In the genomic region with DNA sequence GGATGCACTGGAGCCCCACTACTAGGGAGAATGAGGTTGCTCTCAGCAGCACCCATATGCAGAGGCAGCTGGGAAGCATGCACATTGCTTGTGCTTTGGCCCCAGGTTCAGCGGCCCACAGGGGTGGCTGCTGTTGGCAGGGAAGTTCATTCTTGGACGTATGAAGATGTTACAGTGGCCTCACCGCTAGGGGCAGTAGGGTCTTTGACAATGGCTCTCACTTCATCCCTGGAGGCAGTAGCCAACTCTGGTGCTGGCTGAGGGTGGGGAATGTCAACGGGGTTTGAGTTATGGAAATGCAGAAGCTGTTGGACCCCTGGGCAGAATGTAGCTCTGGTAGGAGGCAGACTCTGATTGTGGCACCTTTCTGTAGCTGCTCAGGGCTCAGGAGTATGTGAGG, we compare ENCODE assay signal across 1 cellular context.
TF ChIP-seq lines count a peak whose summit lies in the region.

No MANE protein-coding gene starts in this region.

TF ChIP-seq in GM23338, 12 proteins besides CTCF, POLR2A, EP300 and RAD21 (continued from another document):
- no peak for TF ChIP-seq ETS1 (IDR thresholded peaks at IDR 0.05)
- TF ChIP-seq EZH2phosphoT487 (IDR thresholded peaks at IDR 0.05; ENCODE audit: unreplicated experiment), result no peak
- TF ChIP-seq NANOG (IDR thresholded peaks at IDR 0.05; ENCODE audit: borderline replicate concordance), result no peak
- TF ChIP-seq POLR2AphosphoS5 (IDR thresholded peaks at IDR 0.05; ENCODE audit: low read depth), result no peak
- TF ChIP-seq JUNB (IDR thresholded peaks at IDR 0.05; ENCODE audit: unreplicated experiment), result no peak
- TF ChIP-seq, protein P1, sequence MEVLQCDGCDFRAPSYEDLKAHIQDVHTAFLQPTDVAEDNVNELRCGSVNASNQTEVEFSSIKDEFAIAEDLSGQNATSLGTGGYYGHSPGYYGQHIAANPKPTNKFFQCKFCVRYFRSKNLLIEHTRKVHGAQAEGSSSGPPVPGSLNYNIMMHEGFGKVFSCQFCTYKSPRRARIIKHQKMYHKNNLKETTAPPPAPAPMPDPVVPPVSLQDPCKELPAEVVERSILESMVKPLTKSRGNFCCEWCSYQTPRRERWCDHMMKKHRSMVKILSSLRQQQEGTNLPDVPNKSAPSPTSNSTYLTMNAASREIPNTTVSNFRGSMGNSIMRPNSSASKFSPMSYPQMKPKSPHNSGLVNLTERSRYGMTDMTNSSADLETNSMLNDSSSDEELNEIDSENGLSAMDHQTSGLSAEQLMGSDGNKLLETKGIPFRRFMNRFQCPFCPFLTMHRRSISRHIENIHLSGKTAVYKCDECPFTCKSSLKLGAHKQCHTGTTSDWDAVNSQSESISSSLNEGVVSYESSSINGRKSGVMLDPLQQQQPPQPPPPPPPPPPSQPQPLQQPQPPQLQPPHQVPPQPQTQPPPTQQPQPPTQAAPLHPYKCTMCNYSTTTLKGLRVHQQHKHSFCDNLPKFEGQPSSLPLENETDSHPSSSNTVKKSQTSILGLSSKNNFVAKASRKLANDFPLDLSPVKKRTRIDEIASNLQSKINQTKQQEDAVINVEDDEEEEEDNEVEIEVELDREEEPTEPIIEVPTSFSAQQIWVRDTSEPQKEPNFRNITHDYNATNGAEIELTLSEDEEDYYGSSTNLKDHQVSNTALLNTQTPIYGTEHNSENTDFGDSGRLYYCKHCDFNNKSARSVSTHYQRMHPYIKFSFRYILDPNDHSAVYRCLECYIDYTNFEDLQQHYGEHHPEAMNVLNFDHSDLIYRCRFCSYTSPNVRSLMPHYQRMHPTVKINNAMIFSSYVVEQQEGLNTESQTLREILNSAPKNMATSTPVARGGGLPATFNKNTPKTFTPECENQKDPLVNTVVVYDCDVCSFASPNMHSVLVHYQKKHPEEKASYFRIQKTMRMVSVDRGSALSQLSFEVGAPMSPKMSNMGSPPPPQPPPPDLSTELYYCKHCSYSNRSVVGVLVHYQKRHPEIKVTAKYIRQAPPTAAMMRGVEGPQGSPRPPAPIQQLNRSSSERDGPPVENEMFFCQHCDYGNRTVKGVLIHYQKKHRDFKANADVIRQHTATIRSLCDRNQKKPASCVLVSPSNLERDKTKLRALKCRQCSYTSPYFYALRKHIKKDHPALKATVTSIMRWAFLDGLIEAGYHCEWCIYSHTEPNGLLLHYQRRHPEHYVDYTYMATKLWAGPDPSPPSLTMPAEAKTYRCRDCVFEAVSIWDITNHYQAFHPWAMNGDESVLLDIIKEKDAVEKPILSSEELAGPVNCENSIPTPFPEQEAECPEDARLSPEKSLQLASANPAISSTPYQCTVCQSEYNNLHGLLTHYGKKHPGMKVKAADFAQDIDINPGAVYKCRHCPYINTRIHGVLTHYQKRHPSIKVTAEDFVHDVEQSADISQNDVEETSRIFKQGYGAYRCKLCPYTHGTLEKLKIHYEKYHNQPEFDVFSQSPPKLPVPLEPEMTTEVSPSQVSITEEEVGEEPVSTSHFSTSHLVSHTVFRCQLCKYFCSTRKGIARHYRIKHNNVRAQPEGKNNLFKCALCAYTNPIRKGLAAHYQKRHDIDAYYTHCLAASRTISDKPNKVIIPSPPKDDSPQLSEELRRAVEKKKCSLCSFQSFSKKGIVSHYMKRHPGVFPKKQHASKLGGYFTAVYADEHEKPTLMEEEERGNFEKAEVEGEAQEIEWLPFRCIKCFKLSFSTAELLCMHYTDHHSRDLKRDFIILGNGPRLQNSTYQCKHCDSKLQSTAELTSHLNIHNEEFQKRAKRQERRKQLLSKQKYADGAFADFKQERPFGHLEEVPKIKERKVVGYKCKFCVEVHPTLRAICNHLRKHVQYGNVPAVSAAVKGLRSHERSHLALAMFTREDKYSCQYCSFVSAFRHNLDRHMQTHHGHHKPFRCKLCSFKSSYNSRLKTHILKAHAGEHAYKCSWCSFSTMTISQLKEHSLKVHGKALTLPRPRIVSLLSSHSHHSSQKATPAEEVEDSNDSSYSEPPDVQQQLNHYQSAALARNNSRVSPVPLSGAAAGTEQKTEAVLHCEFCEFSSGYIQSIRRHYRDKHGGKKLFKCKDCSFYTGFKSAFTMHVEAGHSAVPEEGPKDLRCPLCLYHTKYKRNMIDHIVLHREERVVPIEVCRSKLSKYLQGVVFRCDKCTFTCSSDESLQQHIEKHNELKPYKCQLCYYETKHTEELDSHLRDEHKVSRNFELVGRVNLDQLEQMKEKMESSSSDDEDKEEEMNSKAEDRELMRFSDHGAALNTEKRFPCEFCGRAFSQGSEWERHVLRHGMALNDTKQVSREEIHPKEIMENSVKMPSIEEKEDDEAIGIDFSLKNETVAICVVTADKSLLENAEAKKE (CRISPR knock-in tag; IDR thresholded peaks at IDR 0.05), result no peak
